1 cellular context compared by ENCODE assay signal in the genomic region with DNA sequence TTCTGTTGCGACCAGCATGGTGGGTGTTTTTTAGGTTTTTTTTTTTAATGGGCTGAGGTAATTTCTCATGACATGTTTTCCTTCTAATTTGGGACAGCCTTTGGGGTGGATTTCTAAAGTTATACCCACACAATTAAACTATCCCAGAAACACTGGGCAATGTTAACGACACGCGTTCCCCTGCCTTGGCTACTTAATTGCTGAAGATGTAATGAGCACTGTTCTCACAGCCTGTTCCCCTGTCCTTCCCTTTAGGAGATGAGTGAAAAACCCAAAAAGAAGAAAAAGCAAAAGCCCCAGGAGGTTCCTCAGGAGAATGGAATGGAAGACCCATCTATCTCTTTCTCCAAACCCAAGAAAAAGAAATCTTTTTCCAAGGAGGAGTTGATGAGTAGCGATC.
TF ChIP-seq lines count a peak whose summit lies in the region.

No MANE protein-coding gene starts in this region.

TF ChIP-seq in WTC11, 78 proteins besides CTCF, POLR2A, EP300 and RAD21:
- TF ChIP-seq ZNF671 (CRISPR knock-in tag; IDR thresholded peaks at IDR 0.05) (0 out of 2 replicates have a peak, but pooled peaks have one; percentile 7), FOXJ3 (CRISPR knock-in tag; IDR thresholded peaks at IDR 0.05; ENCODE audit: borderline replicate concordance) (no peak)
